Comparison of ENCODE assay signal across 13 cellular contexts in genomic region chr3:40337136-40338108, GRCh38. TPM values are rescaled to one million over a fixed set of nuclear protein-coding genes. Genes with fewer than 3 reads are reported as not detected.
A peak's percentile ranks its signal among the peaks of the same experiment; 100 is the strongest.
DNase-seq lines count a peak whose midpoint lies in the region; ATAC-seq, FAIRE-seq and TF ChIP-seq lines count a peak whose summit lies in the region.
"Had no signal": no experiment of that assay in that cellular context is flagged by ENCODE, and none has a peak within 500 bp of the region (broad histone marks: within the 10 kb centered on the region; RNA-seq: fewer than 3 reads in every experiment).

No MANE protein-coding gene starts in this region.

- intact Hi-C loops in spleen (cut with DNase I; ENCODE audit: low total_unique reads), result no loop called here

- no peak overlapping the region for H3K27ac ChIP-seq in spleen
- H3K27ac ChIP-seq: KMS-11 had no signal

- WGBS in spleen, 5 donors, result 70 to 84% (median 75%) methylated on average over 9 of the region's 9 CpGs

- H3K36me3 ChIP-seq in bronchial epithelial cell (ENCODE audit: control insufficient read depth, insufficient read depth, low read length) (no peaks in the 10 kb centered on the region), spleen (no peaks in the 10 kb centered on the region)

- H3K27me3 ChIP-seq in bronchial epithelial cell (ENCODE audit: control insufficient read depth, insufficient read depth, low read length), result no peaks in the 10 kb centered on the region
- no peaks in the 10 kb centered on the region for H3K27me3 ChIP-seq in spleen (replicated peaks in 1 of 7)

- TF ChIP-seq CTCF in bronchial epithelial cell (IDR thresholded peaks at IDR 0.05; ENCODE audit: insufficient read depth, low read length, severe bottlenecking) (no peak), spleen (IDR thresholded peaks at IDR 0.05 in 8 of 11, conservative IDR thresholded peaks at IDR 0.05 in 3 of 11) (no peak)

- no peaks in the 10 kb centered on the region for H3K4me1 ChIP-seq in spleen

- ATAC-seq in activated CD4-positive, CD25-positive, alpha-beta regulatory T cell treated with anti-CD3 and anti-CD28 coated beads, Interleukin-2, amount 50 U/mL, for 24 hours, result peak; percentile 80 to 82
- ATAC-seq in GM19463 (IDR thresholded peaks at IDR 0.05; ENCODE audit: unreplicated experiment) (peak; percentile 53), HG03095 (IDR thresholded peaks at IDR 0.05; ENCODE audit: unreplicated experiment) (peak; percentile 52), HG02763 (IDR thresholded peaks at IDR 0.05; ENCODE audit: unreplicated experiment) (no peak)

- no peak for DNase-seq in activated CD4-positive, CD25-positive, alpha-beta regulatory T cell (lab: John Stamatoyannopoulos, UW)
- DNase-seq in bronchial epithelial cell (ENCODE audit: low read depth) (peak; percentile 98), foreskin melanocyte (no peak), spleen (no peak)
- DNase-seq: activated naive CD8-positive, alpha-beta T cell treated with anti-CD3 and anti-CD28 coated beads, Interleukin-2, amount 10 ng/mL, durations not matched to agents 7 days and 5 days had no signal

- no peaks in the 10 kb centered on the region for H3K9me3 ChIP-seq in spleen

- no peak for TF ChIP-seq POLR2A in spleen (IDR thresholded peaks at IDR 0.05)

- no peak overlapping the region for H3K4me3 ChIP-seq in bronchial epithelial cell (ENCODE audit: low read depth, low read length)
- no peak overlapping the region for H3K4me3 ChIP-seq in spleen

- FAIRE-seq in bronchial epithelial cell (lab: Jason Lieb, UNC), result peak; percentile 50

RNA-seq across cellular contexts. Expression of gene EIF1B, which starts 27.9 kb away (rescaled TPM):
- 10.5 and 13.8 TPM in 2 replicates for total RNA-seq in bronchial epithelial cell
- total RNA-seq in spleen, result 10 to 100 TPM; 46.0 to 65.1 (median 54.1) TPM
- 10 to 100 TPM; 45.8 to 82.9 (median 51.1) TPM for polyA plus RNA-seq in spleen

RNA-seq across cellular contexts. Expression of gene ENTPD3, which starts 49.6 kb away (rescaled TPM):
- 8.4 and 18.1 TPM in 2 replicates for total RNA-seq in bronchial epithelial cell
- 1 to 10 TPM; 1.6 to 4.8 (median 2.2) TPM for total RNA-seq in spleen
- under 1 TPM; 0.32 to 0.35 (median 0.33) TPM for polyA plus RNA-seq in spleen
- total RNA-seq: A172; activated naive CD8-positive, alpha-beta T cell treated with anti-CD3 and anti-CD28 coated beads, Interleukin-2, amount 10 ng/mL, durations not matched to agents 7 days and 5 days; glomerular endothelial cell; pulmonary artery endothelial cell had no signal
